16 cellular contexts compared by ENCODE assay signal in the genomic region with DNA sequence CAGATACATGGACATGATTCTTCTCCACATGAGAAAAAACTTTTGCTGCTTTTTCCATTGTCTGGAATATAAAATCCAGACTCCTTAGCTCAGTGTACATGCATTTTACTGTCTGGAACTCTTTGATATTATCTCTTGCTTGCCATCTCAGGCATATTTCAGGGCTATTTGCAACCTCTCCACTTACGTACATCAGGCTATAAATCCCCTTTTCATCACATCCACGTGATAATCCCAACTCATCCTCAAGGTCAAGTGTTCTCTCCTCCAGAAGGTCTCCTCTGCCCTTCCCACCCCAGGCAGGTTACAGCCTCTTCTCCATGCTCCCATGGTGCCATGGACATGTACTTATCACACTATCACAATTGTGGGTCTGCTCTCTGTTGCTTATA.
"Had no signal": no experiment of that assay in that cellular context is flagged by ENCODE, and none has a peak within 500 bp of the region (broad histone marks: within the 10 kb centered on the region; RNA-seq: fewer than 3 reads in every experiment).

No MANE protein-coding gene starts in this region.

- H3K27me3 ChIP-seq: hepatocyte, right lobe of liver had no signal

- H2AFZ ChIP-seq: hepatocyte had no signal

- H3K4me2 ChIP-seq: hepatocyte had no signal

- H3K36me3 ChIP-seq: right lobe of liver had no signal

- DNase-seq: activated B cell treated with CpG ODN at 0.5 μM for 24 hours; activated CD4-positive, alpha-beta T cell treated with anti-CD3 and anti-CD28 coated beads, Interleukin-2, amount 10 ng/mL, durations not matched to agents 7 days and 5 days; activated CD8-positive, alpha-beta memory T cell treated with anti-CD3 and anti-CD28 coated beads for 24 hours; activated naive CD4-positive, alpha-beta T cell treated with anti-CD3 and anti-CD28 coated beads for 36 hours; activated T-cell treated with anti-CD3 and anti-CD28 coated beads for 4 hours; effector CD8-positive, alpha-beta T cell; kidney glomerular epithelial cell; naive B cell; posterior cingulate gyrus; right lobe of liver; stimulated activated CD4-positive, alpha-beta T cell treated with anti-CD3 and anti-CD28 coated beads, Interleukin-15, amount 100 ng/mL, for 24 hours; stimulated activated CD4-positive, alpha-beta T cell treated with anti-CD3 and anti-CD28 coated beads, Interleukin-4, amount 100 ng/mL, for 24 hours; T-helper 1 cell had no signal

- H3K27ac ChIP-seq: coronary artery, hepatocyte, right lobe of liver had no signal

- H3K79me2 ChIP-seq: hepatocyte had no signal

- H3K9me3 ChIP-seq: right lobe of liver had no signal

- ATAC-seq: activated T-helper 17 cell treated with anti-CD3 and anti-CD28 coated beads, Interleukin-2, amount 50 U/mL, for 72 hours; right lobe of liver had no signal

- H3K4me1 ChIP-seq: right lobe of liver had no signal

- H3K4me3 ChIP-seq: coronary artery, hepatocyte, right lobe of liver had no signal
